Comparison of ENCODE assay signal across 1 cellular context in genomic region chr4:15762474-15762873, GRCh38. TPM values are rescaled to one million over a fixed set of nuclear protein-coding genes. Genes with fewer than 3 reads are reported as not detected.
"Had no signal": no experiment of that assay in that cellular context is flagged by ENCODE, and none has a peak within 500 bp of the region (broad histone marks: within the 10 kb centered on the region; RNA-seq: fewer than 3 reads in every experiment).

No MANE protein-coding gene starts in this region.

RNA-seq across cellular contexts. Expression of gene CD38, which starts 15.7 kb away (rescaled TPM):
- total RNA-seq: renal cortical epithelial cell had no signal
